2 cellular contexts compared by ENCODE assay signal in the genomic region with DNA sequence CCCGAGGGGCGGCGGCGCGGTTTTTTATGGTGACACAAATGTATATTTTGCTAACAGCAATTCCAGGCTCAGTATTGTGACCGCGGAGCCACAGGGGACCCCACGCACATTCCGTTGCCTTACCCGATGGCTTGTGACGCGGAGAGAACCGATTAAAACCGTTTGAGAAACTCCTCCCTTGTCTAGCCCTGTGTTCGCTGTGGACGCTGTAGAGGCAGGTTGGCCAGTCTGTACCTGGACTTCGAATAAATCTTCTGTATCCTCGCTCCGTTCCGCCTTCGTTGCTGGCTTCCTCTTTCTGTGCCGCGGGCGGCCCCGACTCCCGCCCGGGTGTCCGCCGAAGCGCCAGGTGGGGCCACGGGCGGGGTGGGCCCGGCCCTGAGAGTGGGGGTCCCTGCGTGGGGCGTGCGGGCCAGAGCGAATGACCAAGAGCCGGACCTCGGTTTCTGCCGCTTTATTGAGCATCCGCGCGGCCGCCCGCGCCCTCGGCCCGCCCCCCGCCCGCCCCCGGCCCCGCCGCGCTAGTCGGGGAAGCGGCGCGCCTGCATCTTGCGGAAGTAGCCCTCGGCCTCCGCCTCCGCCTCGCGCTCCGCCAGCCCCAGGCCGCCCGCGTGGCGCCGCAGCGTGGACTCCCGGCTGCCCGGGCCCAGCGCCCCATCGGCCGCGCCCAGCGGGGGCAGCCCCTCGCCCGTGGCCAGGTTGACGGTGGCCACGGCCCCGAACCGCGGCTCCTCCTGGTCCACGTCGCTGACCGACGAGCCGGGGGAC.
TF ChIP-seq lines count a peak whose summit lies in the region.

No MANE protein-coding gene starts in this region.

TF ChIP-seq in SK-N-SH, 30 proteins besides CTCF, POLR2A, EP300 and RAD21 (continued from another document):
- TF ChIP-seq, protein P1, sequence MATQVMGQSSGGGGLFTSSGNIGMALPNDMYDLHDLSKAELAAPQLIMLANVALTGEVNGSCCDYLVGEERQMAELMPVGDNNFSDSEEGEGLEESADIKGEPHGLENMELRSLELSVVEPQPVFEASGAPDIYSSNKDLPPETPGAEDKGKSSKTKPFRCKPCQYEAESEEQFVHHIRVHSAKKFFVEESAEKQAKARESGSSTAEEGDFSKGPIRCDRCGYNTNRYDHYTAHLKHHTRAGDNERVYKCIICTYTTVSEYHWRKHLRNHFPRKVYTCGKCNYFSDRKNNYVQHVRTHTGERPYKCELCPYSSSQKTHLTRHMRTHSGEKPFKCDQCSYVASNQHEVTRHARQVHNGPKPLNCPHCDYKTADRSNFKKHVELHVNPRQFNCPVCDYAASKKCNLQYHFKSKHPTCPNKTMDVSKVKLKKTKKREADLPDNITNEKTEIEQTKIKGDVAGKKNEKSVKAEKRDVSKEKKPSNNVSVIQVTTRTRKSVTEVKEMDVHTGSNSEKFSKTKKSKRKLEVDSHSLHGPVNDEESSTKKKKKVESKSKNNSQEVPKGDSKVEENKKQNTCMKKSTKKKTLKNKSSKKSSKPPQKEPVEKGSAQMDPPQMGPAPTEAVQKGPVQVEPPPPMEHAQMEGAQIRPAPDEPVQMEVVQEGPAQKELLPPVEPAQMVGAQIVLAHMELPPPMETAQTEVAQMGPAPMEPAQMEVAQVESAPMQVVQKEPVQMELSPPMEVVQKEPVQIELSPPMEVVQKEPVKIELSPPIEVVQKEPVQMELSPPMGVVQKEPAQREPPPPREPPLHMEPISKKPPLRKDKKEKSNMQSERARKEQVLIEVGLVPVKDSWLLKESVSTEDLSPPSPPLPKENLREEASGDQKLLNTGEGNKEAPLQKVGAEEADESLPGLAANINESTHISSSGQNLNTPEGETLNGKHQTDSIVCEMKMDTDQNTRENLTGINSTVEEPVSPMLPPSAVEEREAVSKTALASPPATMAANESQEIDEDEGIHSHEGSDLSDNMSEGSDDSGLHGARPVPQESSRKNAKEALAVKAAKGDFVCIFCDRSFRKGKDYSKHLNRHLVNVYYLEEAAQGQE (IDR thresholded peaks at IDR 0.05; ENCODE audit: low read depth, low read length) = no peak
- TF ChIP-seq, protein P2, sequence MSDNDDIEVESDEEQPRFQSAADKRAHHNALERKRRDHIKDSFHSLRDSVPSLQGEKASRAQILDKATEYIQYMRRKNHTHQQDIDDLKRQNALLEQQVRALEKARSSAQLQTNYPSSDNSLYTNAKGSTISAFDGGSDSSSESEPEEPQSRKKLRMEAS (IDR thresholded peaks at IDR 0.05; ENCODE audit: low read depth) = no peak
- TF ChIP-seq TAF1 (IDR thresholded peaks at IDR 0.05; ENCODE audit: borderline replicate concordance, low read depth, low read length) = no peak
- no peak for TF ChIP-seq USF1 (IDR thresholded peaks at IDR 0.05; ENCODE audit: borderline replicate concordance, low read depth)
- no peak for TF ChIP-seq RCOR1 (IDR thresholded peaks at IDR 0.05; ENCODE audit: low read length)
- TF ChIP-seq TEAD4 (IDR thresholded peaks at IDR 0.05; ENCODE audit: borderline replicate concordance, insufficient read depth) = no peak
- no peak for TF ChIP-seq SIN3A (IDR thresholded peaks at IDR 0.05; ENCODE audit: borderline replicate concordance, low read depth, low read length)
- no peak for TF ChIP-seq ELF1 (IDR thresholded peaks at IDR 0.05)
- TF ChIP-seq IRF3 (IDR thresholded peaks at IDR 0.05; ENCODE audit: low read depth, low read length) = no peak
TF ChIP-seq in SK-N-SH: peak in this region for 0.

TF ChIP-seq in SK-N-SH treated with all-trans-retinoic acid at 6 μM for 48 hours, 23 proteins besides CTCF, POLR2A, EP300 and RAD21 (continued from another document):
- TF ChIP-seq PATZ1 (CRISPR knock-in tag; IDR thresholded peaks at IDR 0.05; ENCODE audit: borderline replicate concordance) = no peak
